In the genomic region with DNA sequence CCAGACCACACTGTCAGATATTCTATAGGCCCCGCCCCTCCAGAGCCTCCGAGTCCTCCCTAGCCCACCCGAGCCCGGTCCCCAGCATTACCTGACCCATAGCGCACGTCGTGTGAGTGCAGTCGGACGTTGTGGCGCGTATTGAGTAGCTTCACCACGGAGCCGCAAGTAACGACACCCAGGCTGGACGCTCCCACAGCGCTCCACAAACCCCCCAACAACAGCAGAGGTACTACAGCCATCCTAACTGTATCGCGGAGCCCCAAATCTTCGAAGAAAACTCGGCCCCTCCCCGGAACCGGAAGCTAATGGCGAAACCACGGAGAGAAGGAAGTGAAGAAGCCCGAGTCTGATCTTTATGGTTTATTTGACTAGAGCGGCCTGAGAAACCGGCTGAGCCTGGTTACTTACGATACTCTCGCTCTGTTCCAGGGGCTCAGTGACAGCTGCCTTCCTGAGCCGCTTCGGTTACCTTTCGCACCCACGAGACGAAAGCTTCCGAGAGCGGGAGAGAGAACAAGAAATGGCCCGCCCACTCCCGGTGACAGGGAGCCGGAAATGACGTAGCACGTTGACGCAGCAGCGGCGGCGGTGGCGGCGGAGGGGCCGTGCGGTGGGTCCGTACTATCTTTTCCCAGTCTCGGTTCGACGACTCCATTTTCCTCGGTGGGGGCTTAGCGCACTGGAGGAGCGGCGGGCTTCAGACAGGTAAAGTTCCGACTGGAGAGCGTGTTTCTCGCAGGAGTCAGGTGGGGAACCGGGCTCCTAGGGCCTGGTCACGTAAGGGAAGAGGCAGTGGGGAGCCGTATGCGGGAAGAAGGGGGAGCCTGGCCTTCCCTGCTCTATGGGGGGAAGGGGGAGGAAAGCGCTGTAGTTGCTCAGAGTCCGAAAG, we compare ENCODE assay signal across 1 cellular context.
TF ChIP-seq lines count a peak whose summit lies in the region.

A gene with protein sequence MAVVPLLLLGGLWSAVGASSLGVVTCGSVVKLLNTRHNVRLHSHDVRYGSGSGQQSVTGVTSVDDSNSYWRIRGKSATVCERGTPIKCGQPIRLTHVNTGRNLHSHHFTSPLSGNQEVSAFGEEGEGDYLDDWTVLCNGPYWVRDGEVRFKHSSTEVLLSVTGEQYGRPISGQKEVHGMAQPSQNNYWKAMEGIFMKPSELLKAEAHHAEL (minus strand): TSS at position 272 of the 892 bp plus-strand sequence. CDS start 30 bp downstream, at position 242.
A gene (plus strand): TSS at position 571 of the 892 bp plus-strand sequence. CDS start 11,197 bp downstream, outside the sequence.

TF ChIP-seq in K562, 482 proteins besides CTCF, POLR2A, EP300 and RAD21 (continued from another document and continues in another):
- TF ChIP-seq, protein P1, sequence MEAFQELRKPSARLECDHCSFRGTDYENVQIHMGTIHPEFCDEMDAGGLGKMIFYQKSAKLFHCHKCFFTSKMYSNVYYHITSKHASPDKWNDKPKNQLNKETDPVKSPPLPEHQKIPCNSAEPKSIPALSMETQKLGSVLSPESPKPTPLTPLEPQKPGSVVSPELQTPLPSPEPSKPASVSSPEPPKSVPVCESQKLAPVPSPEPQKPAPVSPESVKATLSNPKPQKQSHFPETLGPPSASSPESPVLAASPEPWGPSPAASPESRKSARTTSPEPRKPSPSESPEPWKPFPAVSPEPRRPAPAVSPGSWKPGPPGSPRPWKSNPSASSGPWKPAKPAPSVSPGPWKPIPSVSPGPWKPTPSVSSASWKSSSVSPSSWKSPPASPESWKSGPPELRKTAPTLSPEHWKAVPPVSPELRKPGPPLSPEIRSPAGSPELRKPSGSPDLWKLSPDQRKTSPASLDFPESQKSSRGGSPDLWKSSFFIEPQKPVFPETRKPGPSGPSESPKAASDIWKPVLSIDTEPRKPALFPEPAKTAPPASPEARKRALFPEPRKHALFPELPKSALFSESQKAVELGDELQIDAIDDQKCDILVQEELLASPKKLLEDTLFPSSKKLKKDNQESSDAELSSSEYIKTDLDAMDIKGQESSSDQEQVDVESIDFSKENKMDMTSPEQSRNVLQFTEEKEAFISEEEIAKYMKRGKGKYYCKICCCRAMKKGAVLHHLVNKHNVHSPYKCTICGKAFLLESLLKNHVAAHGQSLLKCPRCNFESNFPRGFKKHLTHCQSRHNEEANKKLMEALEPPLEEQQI (IDR thresholded peaks at IDR 0.05), result no peak
- TF ChIP-seq ZNF75A (CRISPR knock-in tag; IDR thresholded peaks at IDR 0.05) (no peak), RBM22 (IDR thresholded peaks at IDR 0.05; ENCODE audit: low read depth, low read length, poor library complexity, severe bottlenecking) (no peak), ZNF347 (CRISPR knock-in tag; IDR thresholded peaks at IDR 0.05; ENCODE audit: low read depth) (no peak), PML (IDR thresholded peaks at IDR 0.05; ENCODE audit: low read length) (peak; percentile 84), BCL6 (CRISPR knock-in tag; IDR thresholded peaks at IDR 0.05) (no peak), ZNF134 (CRISPR knock-in tag; conservative IDR thresholded peaks at IDR 0.05) (no peak), ZNF165 (CRISPR knock-in tag; IDR thresholded peaks at IDR 0.05; ENCODE audit: borderline replicate concordance) (no peak; the same call in 1 of the 2 replicates), ZSCAN29 (IDR thresholded peaks at IDR 0.05) (peak; percentile 83; the same call in 1 of the 2 replicates), MAFG (tag; conservative IDR thresholded peaks at IDR 0.05) (no peak), NFRKB (IDR thresholded peaks at IDR 0.05; ENCODE audit: low read depth) (peak; percentile 93), ZNF408 (CRISPR knock-in tag; IDR thresholded peaks at IDR 0.05; ENCODE audit: low read depth) (no peak), NFE2L1 (tag; IDR thresholded peaks at IDR 0.05; ENCODE audit: borderline replicate concordance, low read depth) (no peak), NFATC3 (IDR thresholded peaks at IDR 0.05) (no peak), TCF7 (IDR thresholded peaks at IDR 0.05; ENCODE audit: borderline replicate concordance) (no peak), GABPB2 (CRISPR knock-in tag; conservative IDR thresholded peaks at IDR 0.05) (no peak), CBX8 (IDR thresholded peaks at IDR 0.05; ENCODE audit: borderline replicate concordance, extremely low read depth, low read depth, low read length, poor library complexity, severe bottlenecking) (no peak), NFE2 (IDR thresholded peaks at IDR 0.05; ENCODE audit: low read depth) (peak; percentile 80), MXI1 (IDR thresholded peaks at IDR 0.05; ENCODE audit: low read depth, low read length) (no peak), BRF1 (IDR thresholded peaks at IDR 0.05; ENCODE audit: borderline replicate concordance, extremely low read depth, insufficient read length) (no peak), TEAD2 (tag; IDR thresholded peaks at IDR 0.05) (no peak), PRPF4 (IDR thresholded peaks at IDR 0.05; ENCODE audit: insufficient read depth, low read depth, low read length, poor library complexity, severe bottlenecking) (no peak), BACH1 (tag; IDR thresholded peaks at IDR 0.05) (no peak), MED1 (CRISPR knock-in tag; IDR thresholded peaks at IDR 0.05; ENCODE audit: borderline replicate concordance) (no peak), KLF10 (CRISPR knock-in tag; IDR thresholded peaks at IDR 0.05) (no peak), SIX5 (IDR thresholded peaks at IDR 0.05; ENCODE audit: borderline replicate concordance in 1 of 2, insufficient read depth in 1 of 2, low read depth in 1 of 2, low read length in 2 of 2) (no peak), HDAC1 (IDR thresholded peaks at IDR 0.05) (peak in 1 of 2 experiments; percentile 89; a peak in 2 of 4 replicates), ZNF12 (CRISPR knock-in tag; IDR thresholded peaks at IDR 0.05) (0 out of 2 replicates have a peak, but pooled peaks have one; percentile 32), BHLHE40 (IDR thresholded peaks at IDR 0.05; ENCODE audit: low read length) (no peak), GATA2 (CRISPR knock-in tag; IDR thresholded peaks at IDR 0.05) (no peak)
- TF ChIP-seq, protein P2, sequence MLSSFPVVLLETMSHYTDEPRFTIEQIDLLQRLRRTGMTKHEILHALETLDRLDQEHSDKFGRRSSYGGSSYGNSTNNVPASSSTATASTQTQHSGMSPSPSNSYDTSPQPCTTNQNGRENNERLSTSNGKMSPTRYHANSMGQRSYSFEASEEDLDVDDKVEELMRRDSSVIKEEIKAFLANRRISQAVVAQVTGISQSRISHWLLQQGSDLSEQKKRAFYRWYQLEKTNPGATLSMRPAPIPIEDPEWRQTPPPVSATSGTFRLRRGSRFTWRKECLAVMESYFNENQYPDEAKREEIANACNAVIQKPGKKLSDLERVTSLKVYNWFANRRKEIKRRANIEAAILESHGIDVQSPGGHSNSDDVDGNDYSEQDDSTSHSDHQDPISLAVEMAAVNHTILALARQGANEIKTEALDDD (IDR thresholded peaks at IDR 0.05), result no peak
- TF ChIP-seq, protein P3, sequence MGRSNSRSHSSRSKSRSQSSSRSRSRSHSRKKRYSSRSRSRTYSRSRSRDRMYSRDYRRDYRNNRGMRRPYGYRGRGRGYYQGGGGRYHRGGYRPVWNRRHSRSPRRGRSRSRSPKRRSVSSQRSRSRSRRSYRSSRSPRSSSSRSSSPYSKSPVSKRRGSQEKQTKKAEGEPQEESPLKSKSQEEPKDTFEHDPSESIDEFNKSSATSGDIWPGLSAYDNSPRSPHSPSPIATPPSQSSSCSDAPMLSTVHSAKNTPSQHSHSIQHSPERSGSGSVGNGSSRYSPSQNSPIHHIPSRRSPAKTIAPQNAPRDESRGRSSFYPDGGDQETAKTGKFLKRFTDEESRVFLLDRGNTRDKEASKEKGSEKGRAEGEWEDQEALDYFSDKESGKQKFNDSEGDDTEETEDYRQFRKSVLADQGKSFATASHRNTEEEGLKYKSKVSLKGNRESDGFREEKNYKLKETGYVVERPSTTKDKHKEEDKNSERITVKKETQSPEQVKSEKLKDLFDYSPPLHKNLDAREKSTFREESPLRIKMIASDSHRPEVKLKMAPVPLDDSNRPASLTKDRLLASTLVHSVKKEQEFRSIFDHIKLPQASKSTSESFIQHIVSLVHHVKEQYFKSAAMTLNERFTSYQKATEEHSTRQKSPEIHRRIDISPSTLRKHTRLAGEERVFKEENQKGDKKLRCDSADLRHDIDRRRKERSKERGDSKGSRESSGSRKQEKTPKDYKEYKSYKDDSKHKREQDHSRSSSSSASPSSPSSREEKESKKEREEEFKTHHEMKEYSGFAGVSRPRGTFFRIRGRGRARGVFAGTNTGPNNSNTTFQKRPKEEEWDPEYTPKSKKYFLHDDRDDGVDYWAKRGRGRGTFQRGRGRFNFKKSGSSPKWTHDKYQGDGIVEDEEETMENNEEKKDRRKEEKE (IDR thresholded peaks at IDR 0.05; ENCODE audit: borderline replicate concordance in 1 of 2, control insufficient read depth in 1 of 2, low read depth in 2 of 2, low read length in 1 of 2), result no peak
- TF ChIP-seq, protein P4, sequence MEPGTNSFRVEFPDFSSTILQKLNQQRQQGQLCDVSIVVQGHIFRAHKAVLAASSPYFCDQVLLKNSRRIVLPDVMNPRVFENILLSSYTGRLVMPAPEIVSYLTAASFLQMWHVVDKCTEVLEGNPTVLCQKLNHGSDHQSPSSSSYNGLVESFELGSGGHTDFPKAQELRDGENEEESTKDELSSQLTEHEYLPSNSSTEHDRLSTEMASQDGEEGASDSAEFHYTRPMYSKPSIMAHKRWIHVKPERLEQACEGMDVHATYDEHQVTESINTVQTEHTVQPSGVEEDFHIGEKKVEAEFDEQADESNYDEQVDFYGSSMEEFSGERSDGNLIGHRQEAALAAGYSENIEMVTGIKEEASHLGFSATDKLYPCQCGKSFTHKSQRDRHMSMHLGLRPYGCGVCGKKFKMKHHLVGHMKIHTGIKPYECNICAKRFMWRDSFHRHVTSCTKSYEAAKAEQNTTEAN (CRISPR knock-in tag; IDR thresholded peaks at IDR 0.05), result 0 out of 2 replicates have a peak, but pooled peaks have one; percentile 51
- TF ChIP-seq, protein P5, sequence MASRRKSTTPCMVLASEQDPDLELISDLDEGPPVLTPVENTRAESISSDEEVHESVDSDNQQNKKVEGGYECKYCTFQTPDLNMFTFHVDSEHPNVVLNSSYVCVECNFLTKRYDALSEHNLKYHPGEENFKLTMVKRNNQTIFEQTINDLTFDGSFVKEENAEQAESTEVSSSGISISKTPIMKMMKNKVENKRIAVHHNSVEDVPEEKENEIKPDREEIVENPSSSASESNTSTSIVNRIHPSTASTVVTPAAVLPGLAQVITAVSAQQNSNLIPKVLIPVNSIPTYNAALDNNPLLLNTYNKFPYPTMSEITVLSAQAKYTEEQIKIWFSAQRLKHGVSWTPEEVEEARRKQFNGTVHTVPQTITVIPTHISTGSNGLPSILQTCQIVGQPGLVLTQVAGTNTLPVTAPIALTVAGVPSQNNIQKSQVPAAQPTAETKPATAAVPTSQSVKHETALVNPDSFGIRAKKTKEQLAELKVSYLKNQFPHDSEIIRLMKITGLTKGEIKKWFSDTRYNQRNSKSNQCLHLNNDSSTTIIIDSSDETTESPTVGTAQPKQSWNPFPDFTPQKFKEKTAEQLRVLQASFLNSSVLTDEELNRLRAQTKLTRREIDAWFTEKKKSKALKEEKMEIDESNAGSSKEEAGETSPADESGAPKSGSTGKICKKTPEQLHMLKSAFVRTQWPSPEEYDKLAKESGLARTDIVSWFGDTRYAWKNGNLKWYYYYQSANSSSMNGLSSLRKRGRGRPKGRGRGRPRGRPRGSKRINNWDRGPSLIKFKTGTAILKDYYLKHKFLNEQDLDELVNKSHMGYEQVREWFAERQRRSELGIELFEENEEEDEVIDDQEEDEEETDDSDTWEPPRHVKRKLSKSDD (conservative IDR thresholded peaks at IDR 0.05; ENCODE audit: low read length), result no peak
- TF ChIP-seq, protein P6, sequence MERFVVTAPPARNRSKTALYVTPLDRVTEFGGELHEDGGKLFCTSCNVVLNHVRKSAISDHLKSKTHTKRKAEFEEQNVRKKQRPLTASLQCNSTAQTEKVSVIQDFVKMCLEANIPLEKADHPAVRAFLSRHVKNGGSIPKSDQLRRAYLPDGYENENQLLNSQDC (CRISPR knock-in tag; IDR thresholded peaks at IDR 0.05), result peak; percentile 59; the same call in 1 of the 2 replicates
- TF ChIP-seq, protein P7, sequence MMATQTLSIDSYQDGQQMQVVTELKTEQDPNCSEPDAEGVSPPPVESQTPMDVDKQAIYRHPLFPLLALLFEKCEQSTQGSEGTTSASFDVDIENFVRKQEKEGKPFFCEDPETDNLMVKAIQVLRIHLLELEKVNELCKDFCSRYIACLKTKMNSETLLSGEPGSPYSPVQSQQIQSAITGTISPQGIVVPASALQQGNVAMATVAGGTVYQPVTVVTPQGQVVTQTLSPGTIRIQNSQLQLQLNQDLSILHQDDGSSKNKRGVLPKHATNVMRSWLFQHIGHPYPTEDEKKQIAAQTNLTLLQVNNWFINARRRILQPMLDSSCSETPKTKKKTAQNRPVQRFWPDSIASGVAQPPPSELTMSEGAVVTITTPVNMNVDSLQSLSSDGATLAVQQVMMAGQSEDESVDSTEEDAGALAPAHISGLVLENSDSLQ (IDR thresholded peaks at IDR 0.05), result peak; percentile 84
- TF ChIP-seq, protein P8, sequence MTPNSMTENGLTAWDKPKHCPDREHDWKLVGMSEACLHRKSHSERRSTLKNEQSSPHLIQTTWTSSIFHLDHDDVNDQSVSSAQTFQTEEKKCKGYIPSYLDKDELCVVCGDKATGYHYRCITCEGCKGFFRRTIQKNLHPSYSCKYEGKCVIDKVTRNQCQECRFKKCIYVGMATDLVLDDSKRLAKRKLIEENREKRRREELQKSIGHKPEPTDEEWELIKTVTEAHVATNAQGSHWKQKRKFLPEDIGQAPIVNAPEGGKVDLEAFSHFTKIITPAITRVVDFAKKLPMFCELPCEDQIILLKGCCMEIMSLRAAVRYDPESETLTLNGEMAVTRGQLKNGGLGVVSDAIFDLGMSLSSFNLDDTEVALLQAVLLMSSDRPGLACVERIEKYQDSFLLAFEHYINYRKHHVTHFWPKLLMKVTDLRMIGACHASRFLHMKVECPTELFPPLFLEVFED (CRISPR knock-in tag; conservative IDR thresholded peaks at IDR 0.05), result no peak
- TF ChIP-seq, protein P9, sequence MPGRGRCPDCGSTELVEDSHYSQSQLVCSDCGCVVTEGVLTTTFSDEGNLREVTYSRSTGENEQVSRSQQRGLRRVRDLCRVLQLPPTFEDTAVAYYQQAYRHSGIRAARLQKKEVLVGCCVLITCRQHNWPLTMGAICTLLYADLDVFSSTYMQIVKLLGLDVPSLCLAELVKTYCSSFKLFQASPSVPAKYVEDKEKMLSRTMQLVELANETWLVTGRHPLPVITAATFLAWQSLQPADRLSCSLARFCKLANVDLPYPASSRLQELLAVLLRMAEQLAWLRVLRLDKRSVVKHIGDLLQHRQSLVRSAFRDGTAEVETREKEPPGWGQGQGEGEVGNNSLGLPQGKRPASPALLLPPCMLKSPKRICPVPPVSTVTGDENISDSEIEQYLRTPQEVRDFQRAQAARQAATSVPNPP (IDR thresholded peaks at IDR 0.05; ENCODE audit: borderline replicate concordance, insufficient read depth, insufficient read length), result no peak
